In the genomic region with DNA sequence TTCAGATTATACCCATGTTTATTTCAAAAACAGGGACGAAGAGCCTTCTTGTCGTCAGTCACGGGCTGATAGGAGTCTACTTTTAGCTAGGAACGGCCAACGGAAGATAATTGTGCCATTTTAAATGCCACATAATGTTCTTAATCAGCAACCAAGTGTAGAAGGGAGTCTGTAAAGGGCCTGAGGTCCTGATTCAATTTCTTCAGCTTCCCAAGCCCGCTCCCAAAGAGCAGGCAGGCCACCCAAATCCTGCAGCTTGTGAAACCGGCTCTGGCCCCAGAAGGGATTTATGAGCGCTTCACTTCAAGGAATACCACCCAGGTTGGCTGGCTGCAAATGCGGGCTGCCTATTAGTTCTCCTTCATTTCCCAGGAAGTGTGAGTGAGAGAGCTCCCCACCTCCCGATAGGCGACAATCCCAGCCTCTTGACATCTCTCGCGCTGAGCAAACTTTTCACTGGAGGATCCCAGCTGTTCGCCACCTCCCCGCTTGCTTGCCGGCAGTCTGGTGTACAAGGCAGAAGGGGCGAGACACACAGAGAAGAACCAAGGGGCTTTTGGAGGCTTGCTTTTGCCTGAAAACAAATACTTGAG, we compare ENCODE assay signal across 9 cellular contexts.
DNase-seq lines count a peak whose midpoint lies in the region; FAIRE-seq and TF ChIP-seq lines count a peak whose summit lies in the region.
"Had no signal": no experiment of that assay in that cellular context is flagged by ENCODE, and none has a peak within 500 bp of the region (broad histone marks: within the 10 kb centered on the region; RNA-seq: fewer than 3 reads in every experiment).

No MANE protein-coding gene starts in this region.

- peak overlapping the region; percentile 61 for H3K27ac Mint-ChIP-seq in MCF 10A (ENCODE audit: low read depth, unreplicated experiment)

- H3K27me3 Mint-ChIP-seq in MCF 10A (ENCODE audit: insufficient read depth, unreplicated experiment): no peaks in the 10 kb centered on the region

- intact Hi-C loops in MCF 10A (cut with micrococcal nuclease): no loop called here

- H3K4me3 Mint-ChIP-seq in MCF 10A (ENCODE audit: unreplicated experiment): no peak overlapping the region

- CTCF ChIA-PET in MCF 10A (lab: Yijun Ruan, JAX): interaction anchor here (0.7 to 1.4 kb wide), 2 partner anchors 24 to 121 kb away, joined by 3 to 8 read pairs; no protein-coding TSS in a partner anchor

- POLR2A ChIA-PET in MCF 10A (lab: Yijun Ruan, JAX): interaction anchor here (0.6 to 3.1 kb wide), 6 partner anchors 9 to 293 kb away, joined by 3 to 7 read pairs (median 4); no protein-coding TSS in a partner anchor

- no peaks in the 10 kb centered on the region for H3K36me3 Mint-ChIP-seq in MCF 10A (ENCODE audit: insufficient read depth, unreplicated experiment)

- H3K27me3 ChIP-seq in skeletal muscle satellite cell (ENCODE audit: control insufficient read depth, insufficient read depth, low read length): no peaks in the 10 kb centered on the region

- TSS peak; percentile 65 for BruUV-seq in MCF 10A (replicated peaks; lab: Mats Ljungman, UMichigan)

- FAIRE-seq in GM12891 (lab: Jason Lieb, UNC): no peak
- FAIRE-seq: GM12892 had no signal

- H3K4me3 ChIP-seq in iPS-11a (ENCODE audit: low read depth, low read length): peak overlapping the region; percentile 22
- H3K4me3 ChIP-seq in skeletal muscle satellite cell (ENCODE audit: low read length): peak overlapping the region; percentile 78

- peaks cover 58% of the 10 kb centered on the region for H3K4me1 ChIP-seq in skeletal muscle satellite cell (ENCODE audit: control insufficient read depth, insufficient read depth, low read length)

- peaks cover 6% of the 10 kb centered on the region for H3K9me3 Mint-ChIP-seq in MCF 10A (ENCODE audit: unreplicated experiment)

- DNase-seq in HCEC 1CT: peak; percentile 67
- no peak for DNase-seq in MCF 10A (ENCODE audit: unreplicated experiment)
- DNase-seq in NOMO-1 treated with dmso at 0.1 percent for 144 hours (lab: John Stamatoyannopoulos, UW; ENCODE audit: unreplicated experiment): no peak
- DNase-seq in GM12891 (ENCODE audit: insufficient read length, low spot score): no peak
- DNase-seq in NCI-H2029 (lab: John Stamatoyannopoulos, UW): no peak
- no peak for DNase-seq in NCI-H1694 treated with DMSO at 0.1 percent for 48 hours (lab: John Stamatoyannopoulos, UW)

- H3K36me3 ChIP-seq in skeletal muscle satellite cell (ENCODE audit: insufficient read depth, low read length): peaks cover 10% of the 10 kb centered on the region

- H3K4me2 ChIP-seq in skeletal muscle satellite cell (ENCODE audit: low read length): peak overlapping the region; percentile 91

- H3K9me3 ChIP-seq in skeletal muscle satellite cell (replicated peaks; ENCODE audit: low read length): no peaks in the 10 kb centered on the region

- no peak for TF ChIP-seq CTCF in MCF 10A (IDR thresholded peaks at IDR 0.05; ENCODE audit: unreplicated experiment)

- H3K4me1 Mint-ChIP-seq in MCF 10A (ENCODE audit: insufficient read depth, unreplicated experiment): peaks cover 22% of the 10 kb centered on the region

- peak overlapping the region; percentile 93 for H3K9ac ChIP-seq in skeletal muscle satellite cell (ENCODE audit: low read depth, low read length)

- no peak for TF ChIP-seq POLR2A in GM12891 (IDR thresholded peaks at IDR 0.05; ENCODE audit: low read depth, low read length)

TF ChIP-seq in GM12891, 5 proteins besides CTCF, POLR2A, EP300 and RAD21:
- TF ChIP-seq TAF1 (IDR thresholded peaks at IDR 0.05; ENCODE audit: low read depth, low read length) (no peak), SPI1 (IDR thresholded peaks at IDR 0.05; ENCODE audit: low read depth, low read length) (no peak), PAX5 (IDR thresholded peaks at IDR 0.05; ENCODE audit: insufficient read depth, low read length, severe bottlenecking) (no peak), POLR2AphosphoS5 (IDR thresholded peaks at IDR 0.05; ENCODE audit: low read depth, low read length) (no peak), POU2F2 (IDR thresholded peaks at IDR 0.05; ENCODE audit: low read depth, low read length) (no peak)
